Comparison of ENCODE assay signal across 8 cellular contexts in the genomic region with DNA sequence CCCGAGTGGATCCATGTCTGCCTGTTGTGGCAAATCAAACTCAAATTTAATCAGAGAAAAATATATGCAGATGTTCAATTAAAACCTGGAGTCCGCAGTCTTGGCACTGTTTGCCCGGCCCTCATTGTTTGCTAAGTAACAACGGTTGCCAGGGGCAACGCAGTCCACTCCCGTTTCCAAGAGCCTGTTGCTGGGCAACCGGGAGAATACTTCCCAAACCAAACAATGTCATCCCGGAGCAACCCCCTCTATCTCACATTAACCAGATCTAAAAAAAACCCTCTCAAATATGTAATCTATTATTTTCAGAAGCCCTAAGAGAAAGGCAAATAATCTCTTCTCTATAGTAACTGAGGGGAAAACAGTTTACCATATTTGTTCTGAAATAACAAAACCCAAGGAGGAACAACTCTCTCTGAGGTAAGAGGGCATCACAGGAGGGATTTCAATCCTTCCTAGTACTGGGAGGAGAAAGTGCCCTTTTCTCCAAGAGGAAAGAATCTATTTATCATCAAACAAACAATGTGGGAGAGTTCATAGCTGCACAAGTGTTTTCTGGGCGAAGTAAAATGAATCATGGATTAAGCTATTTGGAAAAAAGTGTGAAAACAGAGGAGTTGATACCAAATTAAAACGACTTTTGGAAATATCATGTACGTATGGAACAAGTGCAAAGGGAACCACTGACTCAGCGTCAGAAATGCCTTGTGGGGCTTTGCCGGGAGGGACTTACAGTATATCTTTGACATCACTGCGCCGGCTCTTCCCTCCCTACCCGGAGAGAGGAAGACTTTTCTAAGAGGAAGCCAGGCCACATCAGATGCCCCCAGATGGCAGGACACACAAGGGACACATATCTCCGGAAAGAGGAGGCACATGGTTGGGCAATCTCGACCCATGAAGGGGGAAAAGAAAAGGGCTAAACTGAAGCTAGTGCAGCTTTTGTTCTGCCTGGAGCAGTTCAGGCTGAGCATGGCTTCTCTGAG. TPM values are rescaled to one million over a fixed set of nuclear protein-coding genes. Genes with fewer than 3 reads are reported as not detected.
DNase-seq lines count a peak whose midpoint lies in the region; ATAC-seq and TF ChIP-seq lines count a peak whose summit lies in the region.

No MANE protein-coding gene starts in this region.

- WGBS in spleen, 5 donors, result 30 to 41% (median 34%) methylated on average over 18 of the region's 18 CpGs

- H3K36me3 ChIP-seq in Panc1 (ENCODE audit: control insufficient read depth, insufficient read depth, low read length), result no peaks in the 10 kb centered on the region
- H3K36me3 ChIP-seq in kidney epithelial cell (ENCODE audit: control insufficient read depth, insufficient read depth, low read length), result no peaks in the 10 kb centered on the region
- H3K36me3 ChIP-seq in spleen, result no peaks in the 10 kb centered on the region

- intact Hi-C loops in Panc1 (cut with micrococcal nuclease; ENCODE audit: unreplicated experiment), result no loop called here
- intact Hi-C loops in spleen (cut with DNase I; ENCODE audit: low total_unique reads), result no loop called here

- H3K4me1 ChIP-seq in Panc1 (ENCODE audit: control insufficient read depth, insufficient read depth, low read length) (peaks cover 5% of the 10 kb centered on the region; the same call in 1 of the 2 replicates), spleen (peaks cover 0 to 58% (median 36%) of the 10 kb centered on the region in 6 donors)

- H3K27ac ChIP-seq in Panc1 (ENCODE audit: low read length) (no peak overlapping the region), spleen (peak overlapping the region in 7 of 8 donors; percentile 41 to 77 (median 66))

- in situ Hi-C loops in Panc1 (cut with HindIII; ENCODE audit: low pct_unique_long_range_greater_than_20kb, low sequenced_read_pairs), result no loop called here

- TF ChIP-seq RAD21 in Ishikawa (IDR thresholded peaks at IDR 0.05; ENCODE audit: low read depth), result no peak

- DNase-seq in COLO668 (lab: John Stamatoyannopoulos, UW; ENCODE audit: unreplicated experiment), result peak; percentile 99
- DNase-seq in Panc1 (ENCODE audit: low read depth, low spot score), result no peak
- DNase-seq in dedifferentiated amniotic fluid mesenchymal stem cell (ENCODE audit: extremely low spot score), result peak; percentile 94
- peak; percentile 96 for DNase-seq in kidney epithelial cell (ENCODE audit: low read depth)
- DNase-seq in spleen, result no peak
- no peak for DNase-seq in stimulated activated CD4-positive, alpha-beta T cell treated with anti-CD3 and anti-CD28 coated beads, Interleukin-12 subunit alpha, Interleukin-12 subunit beta, amount 100 ng/mL, for 4 hours
- no peak for DNase-seq in mesenteric fat pad (ENCODE audit: low spot score)

- CTCF ChIA-PET in Panc1 (lab: Charles Lee), result no interaction called here

- TF ChIP-seq CTCF in Panc1 (IDR thresholded peaks at IDR 0.05) (no peak), kidney epithelial cell (IDR thresholded peaks at IDR 0.05; ENCODE audit: insufficient read depth, low read length, poor library complexity, severe bottlenecking) (no peak), spleen (IDR thresholded peaks at IDR 0.05 in 8 of 11, conservative IDR thresholded peaks at IDR 0.05 in 3 of 11) (no peak)

- POLR2A ChIA-PET in Panc1 (lab: Charles Lee), result no interaction called here

- H3K9me3 ChIP-seq in Panc1 (ENCODE audit: control insufficient read depth, insufficient read depth, low read depth, low read length) (no peaks in the 10 kb centered on the region), spleen (no peaks in the 10 kb centered on the region)

- H3K4me3 ChIP-seq in Panc1 (ENCODE audit: low read depth in 2 of 2, low read length in 2 of 2) (no peak overlapping the region), kidney epithelial cell (ENCODE audit: low read depth, low read length) (no peak overlapping the region), spleen (no peak overlapping the region)

- TF ChIP-seq POLR2A in spleen (IDR thresholded peaks at IDR 0.05), result no peak

- TF ChIP-seq EP300 in Ishikawa (IDR thresholded peaks at IDR 0.05; ENCODE audit: borderline replicate concordance), result no peak

- H3K27me3 ChIP-seq in Panc1 (ENCODE audit: control insufficient read depth, insufficient read depth, low read length), result no peaks in the 10 kb centered on the region
- H3K27me3 ChIP-seq in kidney epithelial cell (ENCODE audit: control insufficient read depth, insufficient read depth, low read length), result no peaks in the 10 kb centered on the region
- H3K27me3 ChIP-seq in spleen (replicated peaks in 1 of 7), result peaks cover 0 to 41% (median 0%) of the 10 kb centered on the region in 7 donors

- BruUV-seq in Panc1 (replicated peaks; lab: Mats Ljungman, UMichigan), result no TSS peak

- ATAC-seq in Panc1, result peak; percentile 69; the same call in 1 of the 2 replicates

TF ChIP-seq in Ishikawa, 13 proteins besides CTCF, POLR2A, EP300 and RAD21:
- TF ChIP-seq TAF1 (IDR thresholded peaks at IDR 0.05; ENCODE audit: low read depth) (no peak), CEBPB (IDR thresholded peaks at IDR 0.05) (no peak), NFIC (IDR thresholded peaks at IDR 0.05) (no peak), TCF12 (IDR thresholded peaks at IDR 0.05; ENCODE audit: low read depth) (no peak), FOXM1 (IDR thresholded peaks at IDR 0.05; ENCODE audit: borderline replicate concordance, low read depth) (peak; percentile 42; the same call in 1 of the 2 replicates)
- TF ChIP-seq, protein P1, sequence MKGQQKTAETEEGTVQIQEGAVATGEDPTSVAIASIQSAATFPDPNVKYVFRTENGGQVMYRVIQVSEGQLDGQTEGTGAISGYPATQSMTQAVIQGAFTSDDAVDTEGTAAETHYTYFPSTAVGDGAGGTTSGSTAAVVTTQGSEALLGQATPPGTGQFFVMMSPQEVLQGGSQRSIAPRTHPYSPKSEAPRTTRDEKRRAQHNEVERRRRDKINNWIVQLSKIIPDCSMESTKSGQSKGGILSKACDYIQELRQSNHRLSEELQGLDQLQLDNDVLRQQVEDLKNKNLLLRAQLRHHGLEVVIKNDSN (IDR thresholded peaks at IDR 0.05), result no peak
- TF ChIP-seq, protein P2, sequence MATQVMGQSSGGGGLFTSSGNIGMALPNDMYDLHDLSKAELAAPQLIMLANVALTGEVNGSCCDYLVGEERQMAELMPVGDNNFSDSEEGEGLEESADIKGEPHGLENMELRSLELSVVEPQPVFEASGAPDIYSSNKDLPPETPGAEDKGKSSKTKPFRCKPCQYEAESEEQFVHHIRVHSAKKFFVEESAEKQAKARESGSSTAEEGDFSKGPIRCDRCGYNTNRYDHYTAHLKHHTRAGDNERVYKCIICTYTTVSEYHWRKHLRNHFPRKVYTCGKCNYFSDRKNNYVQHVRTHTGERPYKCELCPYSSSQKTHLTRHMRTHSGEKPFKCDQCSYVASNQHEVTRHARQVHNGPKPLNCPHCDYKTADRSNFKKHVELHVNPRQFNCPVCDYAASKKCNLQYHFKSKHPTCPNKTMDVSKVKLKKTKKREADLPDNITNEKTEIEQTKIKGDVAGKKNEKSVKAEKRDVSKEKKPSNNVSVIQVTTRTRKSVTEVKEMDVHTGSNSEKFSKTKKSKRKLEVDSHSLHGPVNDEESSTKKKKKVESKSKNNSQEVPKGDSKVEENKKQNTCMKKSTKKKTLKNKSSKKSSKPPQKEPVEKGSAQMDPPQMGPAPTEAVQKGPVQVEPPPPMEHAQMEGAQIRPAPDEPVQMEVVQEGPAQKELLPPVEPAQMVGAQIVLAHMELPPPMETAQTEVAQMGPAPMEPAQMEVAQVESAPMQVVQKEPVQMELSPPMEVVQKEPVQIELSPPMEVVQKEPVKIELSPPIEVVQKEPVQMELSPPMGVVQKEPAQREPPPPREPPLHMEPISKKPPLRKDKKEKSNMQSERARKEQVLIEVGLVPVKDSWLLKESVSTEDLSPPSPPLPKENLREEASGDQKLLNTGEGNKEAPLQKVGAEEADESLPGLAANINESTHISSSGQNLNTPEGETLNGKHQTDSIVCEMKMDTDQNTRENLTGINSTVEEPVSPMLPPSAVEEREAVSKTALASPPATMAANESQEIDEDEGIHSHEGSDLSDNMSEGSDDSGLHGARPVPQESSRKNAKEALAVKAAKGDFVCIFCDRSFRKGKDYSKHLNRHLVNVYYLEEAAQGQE (IDR thresholded peaks at IDR 0.05; ENCODE audit: low read depth), result no peak
TF ChIP-seq in Ishikawa: peak in this region for 1.

RNA-seq across cellular contexts. Expression of a gene that starts 43.3 kb away (rescaled TPM):
- total RNA-seq in Panc1 (2021; ENCODE audit: unreplicated experiment) (8.0 TPM), kidney epithelial cell (4.5 and 6.5 TPM in 2 replicates), spleen (10 to 100 TPM in 4 of 7 donors, 1 to 10 TPM in 3; 6.4 to 15.8 (median 11.1) TPM), mesenteric fat pad (27.9 TPM)
- polyA plus RNA-seq in Panc1 (2012; ENCODE audit: insufficient read length), result 7.3 TPM
- 1 to 10 TPM; 1.1 to 3.2 (median 2.8) TPM for polyA plus RNA-seq in spleen

Comparison
In these comparisons a context has a peak if more than half of its experiments do, and no peak if none do; other contexts are left out.
1. DNase-seq: peak in COLO668 (single experiment), dedifferentiated amniotic fluid mesenchymal stem cell (single experiment) and kidney epithelial cell (single experiment); none in Panc1 (single experiment), spleen (single experiment), stimulated activated CD4-positive, alpha-beta T cell treated with anti-CD3 and anti-CD28 coated beads, Interleukin-12 subunit alpha, Interleukin-12 subunit beta, amount 100 ng/mL, for 4 hours (single experiment) and mesenteric fat pad (single experiment).